19 cellular contexts compared by ENCODE assay signal in the genomic region with DNA sequence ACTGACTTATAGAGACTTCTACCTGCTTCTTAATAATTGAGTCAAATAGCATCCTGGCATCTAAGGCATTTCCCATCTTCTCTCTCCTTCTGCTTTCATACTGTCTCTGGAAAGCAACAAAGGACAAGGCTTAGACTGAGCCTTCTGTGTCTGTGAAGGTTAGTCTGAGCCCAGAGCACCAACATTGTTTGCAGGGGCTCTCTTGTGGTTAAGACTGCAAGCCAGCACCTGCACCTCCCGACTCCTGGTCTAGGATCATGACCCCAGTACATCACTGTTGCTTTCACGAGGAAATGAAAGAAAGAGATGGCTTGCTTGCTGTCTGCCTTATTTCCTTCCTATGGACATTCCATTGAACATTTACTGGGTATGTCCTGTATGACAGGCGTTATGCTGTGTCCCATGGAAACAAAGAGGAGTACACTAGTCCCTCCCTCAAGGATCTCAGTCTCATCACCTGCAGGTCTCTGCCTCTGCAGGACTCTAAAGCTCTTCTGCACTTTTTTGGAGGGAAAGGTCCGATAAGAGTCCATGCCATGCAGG.
"Had no signal": no experiment of that assay in that cellular context is flagged by ENCODE, and none has a peak within 500 bp of the region (broad histone marks: within the 10 kb centered on the region; RNA-seq: fewer than 3 reads in every experiment).

No MANE protein-coding gene starts in this region.

- H3K4me2 ChIP-seq: SK-N-SH had no signal

- H3K9me3 ChIP-seq: SK-N-SH had no signal

- DNase-seq: KBM-7, MV-4-11, NCI-H1048, NCI-H1105, NCI-H1417, NCI-H146, NCI-H1694 treated with DMSO at 0.1 percent for 48 hours, NCI-H1930, NCI-H2081, NCI-H2107, NCI-H2227 treated with DMSO at 0.1 percent for 48 hours, NCI-H524, NCI-H526 treated with DMSO at 0.1 percent for 48 hours, NCI-H748 treated with DMSO at 0.1 percent for 48 hours, PC-3, SHP77, SK-N-SH had no signal

- H3K27ac ChIP-seq: RWPE1 had no signal

- H3K9ac ChIP-seq: SK-N-SH had no signal

- ATAC-seq: Panc1, PC-3 had no signal
